20 cellular contexts compared by ENCODE assay signal in the genomic region with DNA sequence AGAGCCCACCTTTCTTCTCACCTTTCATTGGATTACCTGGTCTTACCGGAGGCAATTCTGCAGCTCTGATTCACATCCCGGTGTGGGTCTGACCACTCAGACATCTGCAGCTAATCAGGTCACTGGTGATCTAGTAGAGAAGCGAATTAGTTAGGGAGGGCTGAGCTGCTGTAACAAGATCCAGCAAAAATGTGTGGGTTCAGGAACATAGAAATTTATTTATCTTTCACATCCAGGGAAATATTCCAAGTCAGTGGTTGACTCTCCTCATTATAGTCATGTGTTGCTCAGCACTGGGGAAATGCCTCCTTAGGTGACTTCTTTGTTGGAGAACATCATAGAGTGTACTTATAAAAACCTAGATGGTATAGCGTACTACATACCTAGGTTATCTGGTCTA.
"Had no signal": no experiment of that assay in that cellular context is flagged by ENCODE, and none has a peak within 500 bp of the region (broad histone marks: within the 10 kb centered on the region; RNA-seq: fewer than 3 reads in every experiment).

No MANE protein-coding gene starts in this region.

- FAIRE-seq: colon, keratinocyte had no signal

- DNase-seq: dermis blood vessel endothelial cell; esophagus squamous epithelium; immature natural killer cell; left lung; lower lobe of right lung; midbrain; nucleus accumbens; ovary; sigmoid colon; stimulated activated CD4-positive, alpha-beta T cell treated with anti-CD3 and anti-CD28 coated beads, Interleukin-2, amount 100 ng/mL, for 24 hours; stimulated activated CD4-positive, alpha-beta T cell treated with anti-CD3 and anti-CD28 coated beads, Interleukin-4, amount 100 ng/mL, for 4 hours; stimulated activated naive CD4-positive, alpha-beta T cell; trophoblast cell had no signal

- H3K4me2 ChIP-seq: neural progenitor cell had no signal

- H3K9me3 ChIP-seq: esophagus squamous epithelium, gastroesophageal sphincter, left lung, lower lobe of right lung, ovary, right atrium auricular region, sigmoid colon, stomach had no signal

- H3K27ac ChIP-seq: esophagus squamous epithelium, gastroesophageal sphincter, left lung, lower lobe of right lung, neural progenitor cell, ovary, right atrium auricular region, sigmoid colon, skin epidermis, stomach had no signal

- H3K27me3 ChIP-seq: esophagus squamous epithelium, gastroesophageal sphincter, left lung, neural progenitor cell, ovary, right atrium auricular region, sigmoid colon, stomach had no signal

- H3K36me3 ChIP-seq: esophagus squamous epithelium, gastroesophageal sphincter, left lung, lower lobe of right lung, neural progenitor cell, ovary, right atrium auricular region, sigmoid colon, stomach had no signal

- H3K4me1 ChIP-seq: esophagus squamous epithelium, gastroesophageal sphincter, left lung, lower lobe of right lung, right atrium auricular region had no signal

- H3K9ac ChIP-seq: neural progenitor cell had no signal

- H3K4me3 ChIP-seq: esophagus squamous epithelium, gastroesophageal sphincter, left lung, lower lobe of right lung, neural progenitor cell, ovary, right atrium auricular region, sigmoid colon, skin epidermis, stomach had no signal

- H2AFZ ChIP-seq: neural progenitor cell had no signal
